ENCODE assay signal across 8 cellular contexts in the genomic region with DNA sequence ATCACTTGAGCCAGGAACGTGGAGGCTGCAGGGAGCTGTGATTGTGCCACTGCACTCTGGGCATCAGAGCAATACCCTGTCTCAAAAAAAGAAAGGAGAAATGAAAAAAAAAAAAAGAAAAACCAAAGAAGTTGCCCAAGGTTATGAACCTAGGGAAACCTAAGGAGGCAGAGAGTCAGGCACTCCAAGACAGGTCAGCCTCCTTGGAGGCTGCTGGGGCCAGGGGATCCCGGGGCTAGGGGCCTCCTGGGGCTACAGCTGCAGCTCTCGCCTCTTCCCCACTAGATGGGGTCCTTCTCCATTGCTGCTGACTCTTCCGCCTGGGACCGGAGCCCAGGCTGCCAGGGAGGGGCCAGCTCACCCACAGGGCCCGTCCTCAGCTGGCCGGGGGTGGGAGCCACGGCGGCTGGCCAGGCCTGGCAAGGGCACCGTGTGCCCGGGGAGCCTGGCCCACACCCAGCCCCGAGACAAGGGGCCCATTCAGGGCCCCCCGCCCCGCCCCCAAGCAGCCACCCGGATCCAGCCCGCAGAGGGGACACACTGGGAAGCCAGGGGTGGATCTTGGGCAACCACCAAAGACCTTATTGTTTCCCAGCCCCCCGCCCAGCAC. TPM values are rescaled to one million over a fixed set of nuclear protein-coding genes. Genes with fewer than 3 reads are reported as not detected.
DNase-seq lines count a peak whose midpoint lies in the region; ATAC-seq and TF ChIP-seq lines count a peak whose summit lies in the region.

No MANE protein-coding gene starts in this region.

- POLR2A ChIA-PET in OCI-LY7 (lab: Charles Lee), result interaction anchor here (1.1 kb wide), 1 partner anchor 14 kb away, joined by 4 read pairs; no protein-coding TSS in a partner anchor

- H4K20me1 ChIP-seq in OCI-LY7 (ENCODE audit: insufficient read depth, low read length), result no peaks in the 10 kb centered on the region

- peaks cover 4% of the 10 kb centered on the region for H3K27me3 Mint-ChIP-seq in endothelial cell (ENCODE audit: unreplicated experiment)

- peak overlapping the region; percentile 30 for H3K27ac Mint-ChIP-seq in endothelial cell (ENCODE audit: unreplicated experiment)

- H3K4me2 ChIP-seq in OCI-LY7 (ENCODE audit: low read length), result no peak overlapping the region

- no peak overlapping the region for H3K4me3 Mint-ChIP-seq in endothelial cell (ENCODE audit: unreplicated experiment)

- intact Hi-C loops in OCI-LY7 (cut with micrococcal nuclease; ENCODE audit: unreplicated experiment), result no loop called here

- no TSS peak for BruUV-seq in OCI-LY7 (replicated peaks; lab: Mats Ljungman, UMichigan)

- peaks cover 5% of the 10 kb centered on the region for H3K4me1 Mint-ChIP-seq in endothelial cell (ENCODE audit: unreplicated experiment)

- H3K79me2 ChIP-seq in OCI-LY7 (ENCODE audit: insufficient read depth, low read depth, low read length), result no peaks in the 10 kb centered on the region

- no peak overlapping the region for H2AFZ ChIP-seq in OCI-LY7 (ENCODE audit: low read length)

- H3K9me2 ChIP-seq in OCI-LY7 (ENCODE audit: insufficient read depth, low read length), result no peaks in the 10 kb centered on the region

- H3K36me3 Mint-ChIP-seq in endothelial cell (ENCODE audit: low read depth, unreplicated experiment), result peaks cover 7% of the 10 kb centered on the region

- no peak for ATAC-seq in HG03442 (IDR thresholded peaks at IDR 0.05; ENCODE audit: unreplicated experiment)
- no peak for ATAC-seq in GM19395 (IDR thresholded peaks at IDR 0.05; ENCODE audit: unreplicated experiment)

- TF ChIP-seq CTCF in OCI-LY7 (conservative IDR thresholded peaks at IDR 0.05; ENCODE audit: low read length), result peak; percentile 53
- TF ChIP-seq CTCF in endothelial cell (IDR thresholded peaks at IDR 0.05; ENCODE audit: unreplicated experiment), result peak; percentile 21

- H3K9me3 ChIP-seq in OCI-LY7 (ENCODE audit: low read length), result no peaks in the 10 kb centered on the region

- no peaks in the 10 kb centered on the region for H3K9me3 Mint-ChIP-seq in endothelial cell (ENCODE audit: unreplicated experiment)

- H3K4me3 ChIP-seq in H7 (ENCODE audit: insufficient read depth, low read depth, low read length), result peak overlapping the region; percentile 17; the same call in 1 of the 2 replicates
- H3K4me3 ChIP-seq in OCI-LY7 (ENCODE audit: low read depth, low read length, poor library complexity, severe bottlenecking), result no peak overlapping the region

- CTCF ChIA-PET in OCI-LY7 (lab: Charles Lee; ENCODE audit: unreplicated experiment), result interaction anchor here (1.0 kb wide), 1 partner anchor 120 kb away, joined by 4 read pairs; a partner anchor contains a TSS

- peaks cover 5% of the 10 kb centered on the region for H3K4me1 ChIP-seq in OCI-LY7 (ENCODE audit: insufficient read depth, low read length, poor library complexity, severe bottlenecking)

- H3K36me3 ChIP-seq in H7 (replicated peaks; ENCODE audit: control insufficient read depth, insufficient read depth, low read length), result no peaks in the 10 kb centered on the region
- H3K36me3 ChIP-seq in OCI-LY7 (ENCODE audit: insufficient read depth, low read length), result peaks cover 19% of the 10 kb centered on the region; the same call in 1 of the 2 replicates

- no peak overlapping the region for H3K27ac ChIP-seq in OCI-LY7 (ENCODE audit: low read depth, low read length, poor library complexity, severe bottlenecking)

- DNase-seq in AG08396 (ENCODE audit: low spot score) (peak; percentile 91), H7 (peak; percentile 97), OCI-LY7 (ENCODE audit: low spot score) (peak; percentile 22), endothelial cell (ENCODE audit: low spot score) (peak; percentile 51), midbrain (lab: John Stamatoyannopoulos, UW) (peak; percentile 96)
- no peak for DNase-seq in stimulated activated CD4-positive, alpha-beta T cell treated with anti-CD3 and anti-CD28 coated beads, Interleukin-4, amount 100 ng/mL, for 4 hours

- no peaks in the 10 kb centered on the region for H3K27me3 ChIP-seq in H7 (ENCODE audit: control insufficient read depth, insufficient read depth, low read length)

RNA-seq across cellular contexts. Expression of a gene that starts 1.7 kb away (rescaled TPM):
- 0.11 and 1.1 TPM in 2 replicates for total RNA-seq in H7 (2014; rRNA removed; shearing (Covaris generic))
- total RNA-seq in OCI-LY7 (2014; rRNA removed; shearing (Covaris generic)), result 0.54 and 1.6 TPM in 2 replicates
- total RNA-seq in OCI-LY7 (2022) (2.4 and 3.7 TPM in 2 replicates), endothelial cell (ENCODE audit: unreplicated experiment) (4.3 TPM)

RNA-seq across cellular contexts. Expression of a gene that starts 13.2 kb away (rescaled TPM):
- total RNA-seq in H7 (2014; rRNA removed; shearing (Covaris generic)), result 31.5 and 35.8 TPM in 2 replicates
- 38.5 and 41.4 TPM in 2 replicates for total RNA-seq in OCI-LY7 (2014; rRNA removed; shearing (Covaris generic))
- total RNA-seq in OCI-LY7 (2022), result 75.4 and 76.6 TPM in 2 replicates
- total RNA-seq in endothelial cell (ENCODE audit: unreplicated experiment), result 94.3 TPM

RNA-seq across cellular contexts. Expression of a gene that starts 17.9 kb away (rescaled TPM):
- 4.0 and 5.5 TPM in 2 replicates for total RNA-seq in H7 (2014; rRNA removed; shearing (Covaris generic))
- total RNA-seq in OCI-LY7 (2014; rRNA removed; shearing (Covaris generic)), result 0.08 and 0.98 TPM in 2 replicates
- total RNA-seq in OCI-LY7 (2022) (0.10 and 0.50 TPM in 2 replicates), endothelial cell (ENCODE audit: unreplicated experiment) (2.2 TPM)

RNA-seq across cellular contexts. Expression of a gene that starts 29.5 kb away (rescaled TPM):
- 96.6 and 97.8 TPM in 2 replicates for total RNA-seq in H7 (2014; rRNA removed; shearing (Covaris generic))
- 127 and 137 TPM in 2 replicates for total RNA-seq in OCI-LY7 (2014; rRNA removed; shearing (Covaris generic))
- 86.9 and 90.6 TPM in 2 replicates for total RNA-seq in OCI-LY7 (2022)
- total RNA-seq in endothelial cell (ENCODE audit: unreplicated experiment), result 27.3 TPM

RNA-seq across cellular contexts. Expression of a gene that starts 36.2 kb away (rescaled TPM):
- 47.1 and 50.5 TPM in 2 replicates for total RNA-seq in H7 (2014; rRNA removed; shearing (Covaris generic))
- 37.9 and 44.2 TPM in 2 replicates for total RNA-seq in OCI-LY7 (2014; rRNA removed; shearing (Covaris generic))
- total RNA-seq in OCI-LY7 (2022) (54.1 and 65.6 TPM in 2 replicates), endothelial cell (ENCODE audit: unreplicated experiment) (30.5 TPM)

Comparison
In these comparisons a context has a peak if more than half of its experiments do, and no peak if none do; other contexts are left out.
1. DNase-seq: peak in AG08396 (single experiment), H7 (single experiment), OCI-LY7 (single experiment), endothelial cell (single experiment) and midbrain (single experiment); none in stimulated activated CD4-positive, alpha-beta T cell treated with anti-CD3 and anti-CD28 coated beads, Interleukin-4, amount 100 ng/mL, for 4 hours (0 of 2).